In the genomic region with DNA sequence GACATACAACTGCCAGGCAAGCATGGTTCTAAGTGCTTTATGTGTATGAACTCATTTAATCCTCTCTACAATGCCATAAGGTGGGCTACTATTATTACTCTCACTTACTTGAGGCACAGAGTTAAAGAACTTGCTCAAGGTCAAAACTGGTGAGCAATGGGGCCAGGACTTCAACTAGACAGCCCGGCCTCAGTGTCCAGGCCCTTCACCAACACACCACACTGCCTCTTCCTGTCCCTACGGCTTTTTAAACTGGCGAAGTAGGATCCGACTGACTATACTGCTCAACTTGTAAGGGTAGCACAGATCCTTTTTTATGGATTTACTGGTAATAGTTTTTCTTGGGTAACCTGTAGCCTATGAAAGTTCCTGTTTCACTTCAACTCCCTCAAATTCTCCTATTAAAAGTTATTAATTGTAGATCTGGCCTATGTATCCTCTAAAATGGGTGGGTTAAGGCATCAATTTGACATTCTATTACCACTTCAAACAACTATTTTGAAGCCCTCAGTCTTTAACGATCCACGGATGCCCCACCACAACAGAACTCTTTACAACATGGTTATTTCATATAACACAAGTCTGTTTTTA, we compare ENCODE assay signal across 1 cellular context.
TF ChIP-seq lines count a peak whose summit lies in the region.

No MANE protein-coding gene starts in this region.

TF ChIP-seq in WTC11, 78 proteins besides CTCF, POLR2A, EP300 and RAD21 (continued from another document):
- TF ChIP-seq TEAD1 (CRISPR knock-in tag; IDR thresholded peaks at IDR 0.05) (no peak), ESRRA (CRISPR knock-in tag; IDR thresholded peaks at IDR 0.05; ENCODE audit: borderline replicate concordance) (no peak), SOX15 (CRISPR knock-in tag; IDR thresholded peaks at IDR 0.05) (no peak), OVOL2 (CRISPR knock-in tag; IDR thresholded peaks at IDR 0.05; ENCODE audit: borderline replicate concordance) (no peak)
- TF ChIP-seq, protein P1, sequence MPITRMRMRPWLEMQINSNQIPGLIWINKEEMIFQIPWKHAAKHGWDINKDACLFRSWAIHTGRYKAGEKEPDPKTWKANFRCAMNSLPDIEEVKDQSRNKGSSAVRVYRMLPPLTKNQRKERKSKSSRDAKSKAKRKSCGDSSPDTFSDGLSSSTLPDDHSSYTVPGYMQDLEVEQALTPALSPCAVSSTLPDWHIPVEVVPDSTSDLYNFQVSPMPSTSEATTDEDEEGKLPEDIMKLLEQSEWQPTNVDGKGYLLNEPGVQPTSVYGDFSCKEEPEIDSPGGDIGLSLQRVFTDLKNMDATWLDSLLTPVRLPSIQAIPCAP (CRISPR knock-in tag; IDR thresholded peaks at IDR 0.05), result no peak
